In the genomic region with DNA sequence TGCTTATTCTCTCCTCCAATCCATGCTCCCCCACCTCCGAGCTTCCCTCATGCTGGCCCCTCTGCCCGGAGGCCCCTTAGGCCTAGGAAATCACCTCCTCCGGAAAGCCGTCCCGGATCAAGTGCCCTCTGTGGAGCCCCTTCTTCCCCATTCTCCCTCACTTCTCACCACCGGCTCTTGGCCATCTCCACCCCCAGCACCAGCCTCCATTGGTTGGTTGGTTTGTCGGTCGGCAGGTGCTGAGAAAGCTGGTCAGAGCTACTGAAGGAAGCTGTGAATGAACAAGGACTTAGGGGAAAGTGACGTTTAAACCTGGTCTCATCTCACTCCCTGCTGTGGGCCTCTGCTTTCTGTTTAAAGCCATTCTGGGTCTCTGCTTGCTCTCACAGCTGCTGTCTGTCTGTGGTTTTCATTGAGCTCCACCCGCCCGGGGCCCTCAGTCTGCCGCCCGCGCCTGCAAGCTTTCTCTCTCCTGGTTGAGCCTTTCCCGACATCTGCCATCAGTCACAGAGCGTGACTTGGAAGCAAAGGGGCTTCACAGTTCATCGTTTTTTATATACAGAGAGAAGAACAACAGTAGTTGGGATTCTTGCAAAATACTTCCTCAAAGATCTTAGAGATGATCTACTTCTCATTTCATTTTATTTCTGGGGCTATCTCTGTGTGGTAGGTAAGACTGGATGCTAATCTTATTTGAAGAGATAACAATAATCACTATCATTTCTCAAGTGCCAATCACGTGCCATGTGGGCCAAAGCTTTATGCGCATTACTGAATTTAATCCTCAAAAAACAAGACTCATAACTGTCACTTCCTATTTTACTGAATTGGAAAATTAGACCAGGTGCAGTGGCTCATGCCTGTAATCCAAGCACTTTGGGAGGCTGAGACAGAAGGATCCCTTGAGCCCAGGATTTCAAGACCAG, we compare ENCODE assay signal across 8 cellular contexts.
DNase-seq lines count a peak whose midpoint lies in the region; ATAC-seq and TF ChIP-seq lines count a peak whose summit lies in the region.

No MANE protein-coding gene starts in this region.

- ATAC-seq in GM21447 (IDR thresholded peaks at IDR 0.05; ENCODE audit: unreplicated experiment): peak; percentile 64
- peak; percentile 77 for ATAC-seq in stimulated activated naive CD8-positive, alpha-beta T cell treated with anti-CD3 and anti-CD28 coated beads, Interleukin-15, Interleukin-2, amounts not matched to agents 100 U/mL and 50 U/mL, for 24 hours

- no peak overlapping the region for H3K4me3 Mint-ChIP-seq in endothelial cell (ENCODE audit: unreplicated experiment)

- H3K27ac ChIP-seq in layer of hippocampus (ENCODE audit: low read depth, low read length): peak overlapping the region; percentile 8

- peaks cover under 1% of the 10 kb centered on the region for H3K4me1 Mint-ChIP-seq in endothelial cell (ENCODE audit: unreplicated experiment)

- H3K27me3 Mint-ChIP-seq in endothelial cell (ENCODE audit: unreplicated experiment): peaks cover 6% of the 10 kb centered on the region

- no peaks in the 10 kb centered on the region for H3K27me3 ChIP-seq in layer of hippocampus (ENCODE audit: control insufficient read depth, insufficient read depth, low read length)

- peaks cover 5% of the 10 kb centered on the region for H3K36me3 Mint-ChIP-seq in endothelial cell (ENCODE audit: low read depth, unreplicated experiment)

- no peak overlapping the region for H3K27ac Mint-ChIP-seq in endothelial cell (ENCODE audit: unreplicated experiment)

- H3K9me3 Mint-ChIP-seq in endothelial cell (ENCODE audit: unreplicated experiment): no peaks in the 10 kb centered on the region

- DNase-seq in D341Med (ENCODE audit: low spot score) (peak; percentile 89), NCI-H146 treated with DMSO at 0.1 percent for 48 hours (lab: John Stamatoyannopoulos, UW; ENCODE audit: unreplicated experiment) (peak; percentile 41), kidney glomerular epithelial cell (lab: John Stamatoyannopoulos, UW) (no peak), endothelial cell (ENCODE audit: low spot score) (no peak)
- peak; percentile 55 for DNase-seq in activated CD8-positive, alpha-beta memory T cell treated with anti-CD3 and anti-CD28 coated beads, Interleukin-2, amount 50 U/mL, for 4 hours
- DNase-seq in stimulated activated naive CD8-positive, alpha-beta T cell treated with anti-CD3 and anti-CD28 coated beads, Interleukin-15, Interleukin-2, amounts not matched to agents 100 U/mL and 50 U/mL, for 24 hours: peak; percentile 69

- no peak for TF ChIP-seq CTCF in endothelial cell (IDR thresholded peaks at IDR 0.05; ENCODE audit: unreplicated experiment)

Comparison
In these comparisons a context has a peak if more than half of its experiments do, and no peak if none do; other contexts are left out.
1. DNase-seq: peak in D341Med (single experiment), NCI-H146 treated with DMSO at 0.1 percent for 48 hours (single experiment), activated CD8-positive, alpha-beta memory T cell treated with anti-CD3 and anti-CD28 coated beads, Interleukin-2, amount 50 U/mL, for 4 hours (single experiment) and stimulated activated naive CD8-positive, alpha-beta T cell treated with anti-CD3 and anti-CD28 coated beads, Interleukin-15, Interleukin-2, amounts not matched to agents 100 U/mL and 50 U/mL, for 24 hours (single experiment); none in kidney glomerular epithelial cell (single experiment) and endothelial cell (single experiment).